37 cellular contexts compared by ENCODE assay signal in genomic region chr2:20373241-20373640, GRCh38.
"Had no signal": no experiment of that assay in that cellular context is flagged by ENCODE, and none has a peak within 500 bp of the region (broad histone marks: within the 10 kb centered on the region; RNA-seq: fewer than 3 reads in every experiment).

No MANE protein-coding gene starts in this region.

- H3K27me3 Mint-ChIP-seq: activated naive CD4-positive, alpha-beta T cell treated with anti-CD3 and anti-CD28 coated beads, Interleukin-2, amount 50 U/mL, for 24 hours; brain had no signal

- H3K4me3 Mint-ChIP-seq: activated naive CD4-positive, alpha-beta T cell treated with anti-CD3 and anti-CD28 coated beads for 36 hours; activated naive CD4-positive, alpha-beta T cell treated with anti-CD3 and anti-CD28 coated beads, Interleukin-2, amount 10 ng/mL, durations not matched to agents 7 days and 5 days; activated naive CD4-positive, alpha-beta T cell treated with anti-CD3 and anti-CD28 coated beads, Interleukin-2, amount 50 U/mL, for 24 hours; activated naive CD8-positive, alpha-beta T cell; activated naive CD8-positive, alpha-beta T cell treated with anti-CD3 and anti-CD28 coated beads for 36 hours; activated naive CD8-positive, alpha-beta T cell treated with anti-CD3 and anti-CD28 coated beads, Interleukin-2, amount 10 ng/mL, durations not matched to agents 7 days and 5 days; activated naive CD8-positive, alpha-beta T cell treated with anti-CD3 and anti-CD28 coated beads, Interleukin-2, amount 50 U/mL, for 24 hours; activated T-cell treated with anti-CD3 and anti-CD28 coated beads, Interleukin-2, amount 50 U/mL, for 24 hours; activated T-cell treated with anti-CD3 and anti-CD28 coated beads, Interleukin-2, amount 50 U/mL, for 4 hours; activated T-cell treated with anti-CD3 and anti-CD28 coated beads, Interleukin-2, amount 50 U/mL, for 72 hours; activated T-helper 1 cell treated with anti-CD3 and anti-CD28 coated beads, Interleukin-12 subunit alpha, Interleukin-12 subunit beta, Interleukin-2, Interleukin-4 antibody, amounts not matched to agents 30 ng/mL and 10 ng/mL and 1 ng/mL, durations not matched to agents 14 hours and 24 hours and 36 hours; activated T-helper 17 cell treated with anti-CD3 and anti-CD28 coated beads, Interleukin-2, amount 50 U/mL, for 72 hours; brain; central memory CD8-positive, alpha-beta T cell had no signal

- H3K27me3 ChIP-seq: adrenal gland, ascending aorta, body of pancreas, brain microvascular endothelial cell, breast epithelium, cardiac muscle cell had no signal

- H3K9me3 Mint-ChIP-seq: activated naive CD4-positive, alpha-beta T cell treated with anti-CD3 and anti-CD28 coated beads, Interleukin-2, amount 50 U/mL, for 24 hours; activated T-cell treated with anti-CD3 and anti-CD28 coated beads, Interleukin-2, amount 50 U/mL, for 24 hours; central memory CD8-positive, alpha-beta T cell had no signal

- H3K4me1 Mint-ChIP-seq: activated naive CD4-positive, alpha-beta T cell treated with anti-CD3 and anti-CD28 coated beads, Interleukin-2, amount 10 ng/mL, durations not matched to agents 7 days and 5 days; activated naive CD4-positive, alpha-beta T cell treated with anti-CD3 and anti-CD28 coated beads, Interleukin-2, amount 50 U/mL, for 24 hours; activated naive CD8-positive, alpha-beta T cell treated with anti-CD3 and anti-CD28 coated beads for 36 hours; activated naive CD8-positive, alpha-beta T cell treated with anti-CD3 and anti-CD28 coated beads, Interleukin-2, amount 50 U/mL, for 24 hours; activated T-helper 17 cell treated with anti-CD3 and anti-CD28 coated beads, Interleukin-2, amount 50 U/mL, for 72 hours; central memory CD8-positive, alpha-beta T cell had no signal

- H3K27ac Mint-ChIP-seq: activated naive CD4-positive, alpha-beta T cell treated with anti-CD3 and anti-CD28 coated beads for 36 hours; activated naive CD4-positive, alpha-beta T cell treated with anti-CD3 and anti-CD28 coated beads, Interleukin-2, amount 10 ng/mL, durations not matched to agents 7 days and 5 days; activated naive CD4-positive, alpha-beta T cell treated with anti-CD3 and anti-CD28 coated beads, Interleukin-2, amount 50 U/mL, for 24 hours; activated naive CD4-positive, alpha-beta T cell treated with anti-CD3 and anti-CD28 coated beads, Interleukin-2, amount 50 U/mL, for 72 hours; activated naive CD8-positive, alpha-beta T cell; activated naive CD8-positive, alpha-beta T cell treated with anti-CD3 and anti-CD28 coated beads for 36 hours; activated naive CD8-positive, alpha-beta T cell treated with anti-CD3 and anti-CD28 coated beads, Interleukin-2, amount 10 ng/mL, durations not matched to agents 7 days and 5 days; activated naive CD8-positive, alpha-beta T cell treated with anti-CD3 and anti-CD28 coated beads, Interleukin-2, amount 50 U/mL, for 24 hours; activated T-cell treated with anti-CD3 and anti-CD28 coated beads, Interleukin-2, amount 50 U/mL, for 24 hours; activated T-cell treated with anti-CD3 and anti-CD28 coated beads, Interleukin-2, amount 50 U/mL, for 72 hours; activated T-helper 1 cell treated with anti-CD3 and anti-CD28 coated beads, Interleukin-12 subunit alpha, Interleukin-12 subunit beta, Interleukin-2, Interleukin-4 antibody, amounts not matched to agents 30 ng/mL and 10 ng/mL and 1 ng/mL, durations not matched to agents 14 hours and 24 hours and 36 hours; activated T-helper 17 cell treated with anti-CD3 and anti-CD28 coated beads, Interleukin-2, amount 50 U/mL, for 72 hours; activated T-helper 2 cell treated with anti-CD3 and anti-CD28 coated beads, Interferon-gamma antibody, Interleukin-2, Interleukin-4, amounts not matched to agents 10 μg/mL and 5 μg/mL and 100 μg/mL, durations not matched to agents 14 hours and 24 hours and 36 hours had no signal

- H3K4me1 ChIP-seq: adrenal gland, ascending aorta, body of pancreas, breast epithelium had no signal

- H3K4me3 ChIP-seq: adrenal gland, ascending aorta, body of pancreas, breast epithelium, cardiac muscle cell had no signal

- ATAC-seq: activated naive CD4-positive, alpha-beta T cell treated with anti-CD3 and anti-CD28 coated beads, Interleukin-2, amount 50 U/mL, for 72 hours; activated naive CD8-positive, alpha-beta T cell treated with anti-CD3 and anti-CD28 coated beads, Interleukin-2, amount 50 U/mL, for 24 hours; activated T-cell treated with anti-CD3 and anti-CD28 coated beads, Interleukin-2, amount 50 U/mL, for 4 hours; activated T-cell treated with anti-CD3 and anti-CD28 coated beads, Interleukin-2, amount 50 U/mL, for 72 hours; activated T-helper 17 cell treated with anti-CD3 and anti-CD28 coated beads, Interleukin-2, amount 50 U/mL, for 72 hours; body of pancreas had no signal

- H3K36me3 ChIP-seq: adrenal gland, ascending aorta, brain microvascular endothelial cell, breast epithelium, cardiac muscle cell had no signal

- DNase-seq: activated effector memory CD4-positive, alpha-beta T cell treated with Interleukin-2 at 50 U/mL for 16 hours; activated gamma-delta T cell; activated gamma-delta T cell treated with Interleukin-2 at 50 U/mL for 16 hours; activated naive CD4-positive, alpha-beta T cell; activated naive CD4-positive, alpha-beta T cell treated with anti-CD3 and anti-CD28 coated beads for 36 hours; activated naive CD4-positive, alpha-beta T cell treated with anti-CD3 and anti-CD28 coated beads, Interleukin-2, amount 10 ng/mL, durations not matched to agents 7 days and 5 days; activated naive CD4-positive, alpha-beta T cell treated with anti-CD3 and anti-CD28 coated beads, Interleukin-2, amount 50 U/mL, for 16 hours; activated naive CD4-positive, alpha-beta T cell treated with Interleukin-2 at 50 U/mL for 16 hours; activated naive CD8-positive, alpha-beta T cell treated with anti-CD3 and anti-CD28 coated beads for 36 hours; activated naive CD8-positive, alpha-beta T cell treated with anti-CD3 and anti-CD28 coated beads, Interleukin-2, amount 10 ng/mL, durations not matched to agents 7 days and 5 days; activated naive CD8-positive, alpha-beta T cell treated with anti-CD3 and anti-CD28 coated beads, Interleukin-2, amount 50 U/mL, for 24 hours; activated T-cell treated with anti-CD3 and anti-CD28 coated beads, Interleukin-2, amount 50 U/mL, for 1 hour; activated T-cell treated with anti-CD3 and anti-CD28 coated beads, Interleukin-2, amount 50 U/mL, for 24 hours; activated T-cell treated with anti-CD3 and anti-CD28 coated beads, Interleukin-2, amount 50 U/mL, for 4 hours; activated T-cell treated with anti-CD3 and anti-CD28 coated beads, Interleukin-2, amount 50 U/mL, for 48 hours; activated T-cell treated with anti-CD3 and anti-CD28 coated beads, Interleukin-2, amount 50 U/mL, for 72 hours; adrenal gland; amniotic stem cell; amygdala; anterior cingulate cortex; aorta; body of pancreas; brain microvascular endothelial cell; caudate nucleus; central memory CD4-positive, alpha-beta T cell; cerebellar nuclear complex had no signal

- H3K27ac ChIP-seq: adrenal gland, ascending aorta, body of pancreas, brain microvascular endothelial cell, breast epithelium, cardiac muscle cell had no signal

- H3K36me3 Mint-ChIP-seq: activated naive CD4-positive, alpha-beta T cell treated with anti-CD3 and anti-CD28 coated beads, Interleukin-2, amount 50 U/mL, for 24 hours; activated naive CD8-positive, alpha-beta T cell; activated naive CD8-positive, alpha-beta T cell treated with anti-CD3 and anti-CD28 coated beads for 36 hours; brain had no signal

- H3K9me3 ChIP-seq: adrenal gland, ascending aorta, body of pancreas, breast epithelium had no signal
